ENCODE assay signal across 8 cellular contexts in genomic region chr22:40819741-40820140, GRCh38. TPM values are rescaled to one million over a fixed set of nuclear protein-coding genes. Genes with fewer than 3 reads are reported as not detected.
A peak's percentile ranks its signal among the peaks of the same experiment; 100 is the strongest.
DNase-seq lines count a peak whose midpoint lies in the region; ATAC-seq, FAIRE-seq and TF ChIP-seq lines count a peak whose summit lies in the region.

No MANE protein-coding gene starts in this region.

- CTCF ChIA-PET in T-cell (lab: Charles Lee): interaction anchor here (0.6 kb wide), 3 partner anchors 35 to 93 kb away, joined by 3 to 9 read pairs (median 4); no protein-coding TSS in a partner anchor

- peak overlapping the region; percentile 70 to 97 (median 94) for H3K4me3 Mint-ChIP-seq in T-cell

- H3K27ac ChIP-seq in pancreas: peak overlapping the region in 2 of 4 donors; percentile 19 to 29

- no peaks in the 10 kb centered on the region for H3K9me3 ChIP-seq in pancreas

- DNase-seq in AG10803 (ENCODE audit: low read depth): peak; percentile 53
- peak; percentile 28 for DNase-seq in H7
- DNase-seq in T-cell: no peak
- DNase-seq in fibroblast of gingiva (ENCODE audit: low read depth): peak; percentile 46
- DNase-seq in pancreas: no peak

- POLR2A ChIA-PET in T-cell (lab: Charles Lee): interaction anchor here in 1 of 2 donors (1.2 kb wide), 1 partner anchor 37 kb away, joined by 7 read pairs; the partner anchor contains the start of genes ST13 and XPNPEP3

- peaks cover 15% of the 10 kb centered on the region for H3K36me3 Mint-ChIP-seq in T-cell

- H3K36me3 ChIP-seq in H7 (replicated peaks; ENCODE audit: control insufficient read depth, insufficient read depth, low read length) (no peaks in the 10 kb centered on the region; the same call in none of the 2 replicates), pancreas (peaks cover 0 to 5% (median 0%) of the 10 kb centered on the region in 3 donors)

- 9 to 11% methylated on average over 3 of the region's 3 CpGs for WGBS in pancreas, 2 donors

- peaks cover 28 to 37% (median 34%) of the 10 kb centered on the region in 3 donors for H3K4me1 Mint-ChIP-seq in T-cell

- no peak for FAIRE-seq in pancreas (lab: Jason Lieb, UNC)

- peak overlapping the region; percentile 46 to 52 for H3K27ac Mint-ChIP-seq in T-cell

- no peaks in the 10 kb centered on the region for H3K9me3 Mint-ChIP-seq in T-cell

- TF ChIP-seq CTCF in AG10803 (conservative IDR thresholded peaks at IDR 0.05; ENCODE audit: low read length) (no peak), pancreas (IDR thresholded peaks at IDR 0.05) (no peak)

- peak overlapping the region; percentile 99 for H3K4me3 ChIP-seq in AG10803 (ENCODE audit: low read length)
- H3K4me3 ChIP-seq in H7 (ENCODE audit: insufficient read depth, low read depth, low read length): peak overlapping the region; percentile 32
- peak overlapping the region; percentile 85 to 99 (median 93) for H3K4me3 ChIP-seq in pancreas

- no peak for ATAC-seq in T-cell (replicated peaks in 1 of 4)
- peak; percentile 9 to 38 (median 16) for ATAC-seq in pancreas
- ATAC-seq in HG02884 (IDR thresholded peaks at IDR 0.05; ENCODE audit: unreplicated experiment): no peak
- no peak for ATAC-seq in GM21360 (IDR thresholded peaks at IDR 0.05; ENCODE audit: unreplicated experiment)
- no peak for ATAC-seq in HG02852 (IDR thresholded peaks at IDR 0.05; ENCODE audit: unreplicated experiment)

- no peaks in the 10 kb centered on the region for H3K27me3 ChIP-seq in H7 (ENCODE audit: control insufficient read depth, insufficient read depth, low read length)
- no peaks in the 10 kb centered on the region for H3K27me3 ChIP-seq in pancreas

- intact Hi-C loops in pancreas (cut with DNase I): no loop called here

- no peaks in the 10 kb centered on the region for H3K27me3 Mint-ChIP-seq in T-cell

- H3K4me1 ChIP-seq in pancreas: peaks cover 0 to 10% (median 6%) of the 10 kb centered on the region in 3 donors

RNA-seq across cellular contexts. Expression of gene SLC25A17, which starts 0.6 kb away (rescaled TPM):
- 35.0 and 37.8 TPM in 2 replicates for total RNA-seq in H7 (2014; rRNA removed; shearing (Covaris generic))
- total RNA-seq in T-cell: 10 to 100 TPM in 4 of 5 donors, 1 to 10 TPM in 1; 8.9 to 14.2 (median 12.7) TPM
- total RNA-seq in pancreas: 1 to 10 TPM; 5.8 to 9.6 (median 8.5) TPM
- 10 to 100 TPM in 1 of 2 donors, 1 to 10 TPM in 1; 7.3 to 15.6 TPM for polyA plus RNA-seq in pancreas

RNA-seq across cellular contexts. Expression of gene ST13, which starts 36.7 kb away (rescaled TPM):
- 179 and 222 TPM in 2 replicates for total RNA-seq in H7 (2014; rRNA removed; shearing (Covaris generic))
- total RNA-seq in T-cell (100 to 1,000 TPM; 135 to 186 (median 140) TPM), pancreas (100 to 1,000 TPM in 4 of 6 donors, 10 to 100 TPM in 2; 83.7 to 142 (median 107) TPM)
- polyA plus RNA-seq in pancreas: 10 to 100 TPM; 30.4 to 83.3 TPM

RNA-seq across cellular contexts. Expression of gene XPNPEP3, which starts 37.2 kb away (rescaled TPM):
- total RNA-seq in H7 (2014; rRNA removed; shearing (Covaris generic)): 10.1 and 12.6 TPM in 2 replicates
- total RNA-seq in T-cell: 10 to 100 TPM; 15.1 to 20.7 (median 15.8) TPM
- total RNA-seq in pancreas: 10 to 100 TPM in 3 of 6 donors, 1 to 10 TPM in 3; 8.5 to 13.6 (median 10.0) TPM
- 1 to 10 TPM; 4.0 to 5.1 TPM for polyA plus RNA-seq in pancreas

RNA-seq across cellular contexts. Expression of gene DNAJB7, which starts 42.2 kb away (rescaled TPM):
- not detected in 2 replicates for total RNA-seq in H7 (2014; rRNA removed; shearing (Covaris generic))
- total RNA-seq in T-cell (not detected), pancreas (not detected)
- polyA plus RNA-seq in pancreas: under 1 TPM in 1 of 2 donors, not detected in 1; 0.02 TPM

Comparison
In these comparisons a context has a peak if more than half of its experiments do, and no peak if none do; other contexts are left out.
1. DNase-seq: peak in AG10803 (single experiment), H7 (single experiment) and fibroblast of gingiva (single experiment); none in T-cell (0 of 34) and pancreas (0 of 6).
2. H3K4me3 ChIP-seq: peak in every context shown above with its lines; median percentile 99 in AG10803; 93 in pancreas; 32 in H7.
3. ATAC-seq: peak in pancreas (4 of 4); none in T-cell (0 of 4), HG02884 (single experiment), GM21360 (single experiment) and HG02852 (single experiment).